In genomic region chr10:54985732-54986131, GRCh38 we compare ENCODE assay signal across 8 cellular contexts.
A peak's percentile ranks its signal among the peaks of the same experiment; 100 is the strongest.
DNase-seq lines count a peak whose midpoint lies in the region; ATAC-seq and TF ChIP-seq lines count a peak whose summit lies in the region.

No MANE protein-coding gene starts in this region.

- H3K9ac ChIP-seq in GM23248 = no peak overlapping the region

- peak; percentile 4 for DNase-seq in CD1c-positive myeloid dendritic cell (ENCODE audit: extremely low spot score)
- peak; percentile 49 for DNase-seq in GM23248
- DNase-seq in RWPE1 (ENCODE audit: low spot score) = peak; percentile 2
- DNase-seq in iPS-NIHi7 (ENCODE audit: extremely low spot score) = peak; percentile 11
- no peak for DNase-seq in stimulated activated naive CD8-positive, alpha-beta T cell treated with anti-CD3 and anti-CD28 coated beads, Interleukin-15, Interleukin-2, amounts not matched to agents 100 U/mL and 50 U/mL, for 24 hours
- DNase-seq in T-helper 17 cell = no peak
- DNase-seq in Peyer's patch = no peak

- no peak overlapping the region for H3K4me2 ChIP-seq in GM23248 (ENCODE audit: unreplicated experiment)

- no peaks in the 10 kb centered on the region for H3K79me2 ChIP-seq in GM23248 (ENCODE audit: insufficient read depth)

- H3K4me3 Mint-ChIP-seq in T-helper 17 cell = no peak overlapping the region

- no peaks in the 10 kb centered on the region for H3K4me1 Mint-ChIP-seq in T-helper 17 cell

- TF ChIP-seq POLR2A in Peyer's patch (IDR thresholded peaks at IDR 0.05) = no peak

- H3K4me3 ChIP-seq in GM23248 = no peak overlapping the region
- H3K4me3 ChIP-seq in Peyer's patch = no peak overlapping the region

- H3K27me3 ChIP-seq in GM23248 (replicated peaks; ENCODE audit: insufficient read depth) (no peaks in the 10 kb centered on the region), Peyer's patch (no peaks in the 10 kb centered on the region)

- H3K4me1 ChIP-seq in GM23248 (ENCODE audit: insufficient read depth) (no peaks in the 10 kb centered on the region), Peyer's patch (no peaks in the 10 kb centered on the region)

- H3K27ac ChIP-seq in GM23248 = no peak overlapping the region
- H3K27ac ChIP-seq in RWPE1 = no peak overlapping the region
- H3K27ac ChIP-seq in Peyer's patch = no peak overlapping the region

- no peaks in the 10 kb centered on the region for H3F3A ChIP-seq in GM23248 (ENCODE audit: insufficient read depth)

- WGBS in GM23248 (ENCODE audit: low coverage in 1 of 2, low lambda C conversion rate in 2 of 2, missing lambda C conversion rate in 2 of 2), 2 experiments = 4 to 9% methylated on average over 1 of the region's 1 CpG

- POLR2A ChIA-PET in RWPE1 (lab: Yijun Ruan, JAX; ENCODE audit: low non-redundant PET) = no interaction called here

- H3K27me3 Mint-ChIP-seq in T-helper 17 cell = no peaks in the 10 kb centered on the region

- H3K9me2 ChIP-seq in GM23248 (ENCODE audit: insufficient read depth) = no peaks in the 10 kb centered on the region

- TF ChIP-seq CTCF in RWPE1 (conservative IDR thresholded peaks at IDR 0.05; ENCODE audit: low read depth) = peak; percentile 42
- TF ChIP-seq CTCF in Peyer's patch (IDR thresholded peaks at IDR 0.05) = peak in 3 of 6 experiments; percentile 21 to 28 (median 27)

- CTCF ChIA-PET in RWPE1 (lab: Yijun Ruan, JAX) = interaction anchor here (0.7 kb wide), 1 partner anchor 23 kb away, joined by 5 read pairs; no protein-coding TSS in a partner anchor

- H3K9me3 ChIP-seq in GM23248 (ENCODE audit: low read depth) (no peaks in the 10 kb centered on the region), T-helper 17 cell (ENCODE audit: control insufficient read depth, low read length, poor library complexity, severe bottlenecking) (no peaks in the 10 kb centered on the region), Peyer's patch (no peaks in the 10 kb centered on the region)

- H4K20me1 ChIP-seq in GM23248 (ENCODE audit: insufficient read depth) = no peaks in the 10 kb centered on the region

- H2AFZ ChIP-seq in GM23248 = no peak overlapping the region

- no peaks in the 10 kb centered on the region for H3K36me3 ChIP-seq in GM23248 (ENCODE audit: low read depth)
- H3K36me3 ChIP-seq in Peyer's patch = no peaks in the 10 kb centered on the region

- ATAC-seq in stimulated activated naive CD8-positive, alpha-beta T cell treated with anti-CD3 and anti-CD28 coated beads, Interleukin-15, Interleukin-2, amounts not matched to agents 100 U/mL and 50 U/mL, for 24 hours = no peak
- ATAC-seq in T-helper 17 cell = no peak
- no peak for ATAC-seq in HG03045 (IDR thresholded peaks at IDR 0.05; ENCODE audit: unreplicated experiment)

- no peaks in the 10 kb centered on the region for H3K36me3 Mint-ChIP-seq in T-helper 17 cell (ENCODE audit: low read depth)

- H3K27ac Mint-ChIP-seq in T-helper 17 cell = no peak overlapping the region

- in situ Hi-C loops in GM23248 (cut with MboI) = no loop called here

Comparison
In these comparisons a context has a peak if more than half of its experiments do, and no peak if none do; other contexts are left out.
1. DNase-seq: peak in CD1c-positive myeloid dendritic cell (single experiment), GM23248 (single experiment), RWPE1 (single experiment) and iPS-NIHi7 (single experiment); none in stimulated activated naive CD8-positive, alpha-beta T cell treated with anti-CD3 and anti-CD28 coated beads, Interleukin-15, Interleukin-2, amounts not matched to agents 100 U/mL and 50 U/mL, for 24 hours (single experiment), T-helper 17 cell (0 of 3) and Peyer's patch (0 of 3).